ENCODE assay signal across 1 cellular context in the genomic region with DNA sequence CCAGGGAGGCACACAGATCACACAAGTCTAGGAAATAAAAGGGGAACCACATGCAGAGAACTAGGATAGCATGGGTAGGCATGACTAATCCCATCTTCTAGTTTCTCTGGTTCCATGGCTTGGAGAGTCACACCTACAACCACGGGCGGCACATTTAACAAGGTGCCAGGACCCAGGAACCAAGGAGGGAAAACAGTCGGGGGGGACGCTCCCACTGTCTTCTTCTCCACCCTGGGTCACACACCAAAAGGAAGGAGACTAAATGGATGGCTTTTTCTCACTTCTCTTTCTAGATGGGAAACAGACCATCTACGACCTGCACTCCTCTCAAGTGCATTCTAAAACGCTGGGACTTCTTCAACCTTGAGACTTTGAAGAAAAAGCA.
TF ChIP-seq lines count a peak whose summit lies in the region.

No MANE protein-coding gene starts in this region.

TF ChIP-seq in H1, 55 proteins besides CTCF, POLR2A, EP300 and RAD21:
- TF ChIP-seq BCL11A (IDR thresholded peaks at IDR 0.05; ENCODE audit: low read depth in 2 of 2, low read length in 2 of 2) (no peak), CBX5 (IDR thresholded peaks at IDR 0.05; ENCODE audit: low read depth, low read length) (peak; percentile 86; the same call in 1 of the 2 replicates), JUND (IDR thresholded peaks at IDR 0.05; ENCODE audit: low read length) (no peak)
- TF ChIP-seq, protein P1, sequence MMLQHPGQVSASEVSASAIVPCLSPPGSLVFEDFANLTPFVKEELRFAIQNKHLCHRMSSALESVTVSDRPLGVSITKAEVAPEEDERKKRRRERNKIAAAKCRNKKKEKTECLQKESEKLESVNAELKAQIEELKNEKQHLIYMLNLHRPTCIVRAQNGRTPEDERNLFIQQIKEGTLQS (IDR thresholded peaks at IDR 0.05; ENCODE audit: insufficient read depth, low read depth, low read length) = no peak
